In genomic region chr6:109456283-109456583, GRCh38 we compare ENCODE assay signal across 8 cellular contexts.
DNase-seq lines count a peak whose midpoint lies in the region; ATAC-seq and TF ChIP-seq lines count a peak whose summit lies in the region.

No MANE protein-coding gene starts in this region.

- no peak for TF ChIP-seq CTCF in HFF-Myc (IDR thresholded peaks at IDR 0.05; ENCODE audit: low read depth, low read length, missing control alignments)

- H3K27ac Mint-ChIP-seq in activated naive CD8-positive, alpha-beta T cell treated with anti-CD3 and anti-CD28 coated beads, Interleukin-2, amount 50 U/mL, for 24 hours: no peak overlapping the region
- H3K27ac Mint-ChIP-seq in stimulated activated effector memory CD8-positive, alpha-beta T cell treated with anti-CD3 and anti-CD28 coated beads, Interleukin-12 subunit alpha, Interleukin-12 subunit beta, amount 100 ng/mL, for 72 hours: no peak overlapping the region

- no peaks in the 10 kb centered on the region for H3K9me3 ChIP-seq in iPS-18c (ENCODE audit: control insufficient read depth, insufficient read depth, low read length)

- no peaks in the 10 kb centered on the region for H3K27me3 Mint-ChIP-seq in activated naive CD8-positive, alpha-beta T cell treated with anti-CD3 and anti-CD28 coated beads, Interleukin-2, amount 50 U/mL, for 24 hours

- H3K36me3 Mint-ChIP-seq in activated naive CD8-positive, alpha-beta T cell treated with anti-CD3 and anti-CD28 coated beads, Interleukin-2, amount 50 U/mL, for 24 hours (ENCODE audit: low read depth): peaks cover 26% of the 10 kb centered on the region
- peaks cover 54% of the 10 kb centered on the region for H3K36me3 Mint-ChIP-seq in stimulated activated effector memory CD8-positive, alpha-beta T cell treated with anti-CD3 and anti-CD28 coated beads, Interleukin-12 subunit alpha, Interleukin-12 subunit beta, amount 100 ng/mL, for 72 hours

- peak overlapping the region; percentile 45 for H3K4me3 Mint-ChIP-seq in activated naive CD8-positive, alpha-beta T cell treated with anti-CD3 and anti-CD28 coated beads, Interleukin-2, amount 50 U/mL, for 24 hours
- H3K4me3 Mint-ChIP-seq in stimulated activated effector memory CD8-positive, alpha-beta T cell treated with anti-CD3 and anti-CD28 coated beads, Interleukin-12 subunit alpha, Interleukin-12 subunit beta, amount 100 ng/mL, for 72 hours: peak overlapping the region; percentile 98

- H3K4me3 ChIP-seq in HFF-Myc (replicated peaks; ENCODE audit: low read depth, low read length) (peak overlapping the region; percentile 75), iPS-18c (ENCODE audit: insufficient read depth, low read depth, low read length) (peak overlapping the region; percentile 82)

- H3K9me3 Mint-ChIP-seq in activated naive CD8-positive, alpha-beta T cell treated with anti-CD3 and anti-CD28 coated beads, Interleukin-2, amount 50 U/mL, for 24 hours: no peaks in the 10 kb centered on the region
- no peaks in the 10 kb centered on the region for H3K9me3 Mint-ChIP-seq in stimulated activated effector memory CD8-positive, alpha-beta T cell treated with anti-CD3 and anti-CD28 coated beads, Interleukin-12 subunit alpha, Interleukin-12 subunit beta, amount 100 ng/mL, for 72 hours

- no peak for DNase-seq in HFF-Myc (ENCODE audit: extremely low read depth, low read depth)
- DNase-seq in activated naive CD8-positive, alpha-beta T cell treated with anti-CD3 and anti-CD28 coated beads, Interleukin-2, amount 50 U/mL, for 24 hours: no peak
- DNase-seq in stimulated activated effector memory CD8-positive, alpha-beta T cell treated with anti-CD3 and anti-CD28 coated beads, Interleukin-12 subunit alpha, Interleukin-12 subunit beta, amount 100 ng/mL, for 72 hours (ENCODE audit: low spot score in 2 of 2): no peak
- no peak for DNase-seq in HPDE6-E6E7 (ENCODE audit: extremely low spot score)
- DNase-seq in activated CD8-positive, alpha-beta memory T cell treated with anti-CD3 and anti-CD28 coated beads, Interleukin-2, amount 50 U/mL, for 4 hours: no peak

- peaks cover 67% of the 10 kb centered on the region for H3K4me1 Mint-ChIP-seq in activated naive CD8-positive, alpha-beta T cell treated with anti-CD3 and anti-CD28 coated beads, Interleukin-2, amount 50 U/mL, for 24 hours
- peaks cover 56% of the 10 kb centered on the region for H3K4me1 Mint-ChIP-seq in stimulated activated effector memory CD8-positive, alpha-beta T cell treated with anti-CD3 and anti-CD28 coated beads, Interleukin-12 subunit alpha, Interleukin-12 subunit beta, amount 100 ng/mL, for 72 hours

- no peak for ATAC-seq in activated naive CD8-positive, alpha-beta T cell treated with anti-CD3 and anti-CD28 coated beads, Interleukin-2, amount 50 U/mL, for 24 hours
- ATAC-seq in stimulated activated effector memory CD8-positive, alpha-beta T cell treated with anti-CD3 and anti-CD28 coated beads, Interleukin-12 subunit alpha, Interleukin-12 subunit beta, amount 100 ng/mL, for 72 hours: no peak
- ATAC-seq in HG03457 (IDR thresholded peaks at IDR 0.05; ENCODE audit: unreplicated experiment): no peak
- no peak for ATAC-seq in GM18498 (IDR thresholded peaks at IDR 0.05; ENCODE audit: unreplicated experiment)
